ENCODE assay signal across 4 cellular contexts in the genomic region with DNA sequence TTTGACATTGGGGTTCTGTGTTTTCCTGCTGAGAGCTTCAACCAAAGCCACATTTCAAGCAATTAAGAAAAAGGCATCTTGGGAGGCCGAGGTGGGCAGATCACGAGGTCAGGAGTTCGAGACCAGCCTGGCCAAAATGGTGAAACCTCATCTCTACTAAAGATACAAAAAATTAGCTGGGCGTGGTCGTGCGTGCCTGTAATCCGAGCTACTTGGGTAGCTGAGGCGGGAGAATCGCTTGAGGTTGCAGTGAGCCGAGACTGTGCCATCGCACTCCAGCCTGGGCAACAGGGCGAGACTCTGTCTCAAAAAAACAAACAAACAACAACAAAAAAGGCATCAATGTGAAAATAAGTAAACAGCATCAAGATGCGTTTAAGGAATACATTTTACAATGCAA. TPM values are rescaled to one million over a fixed set of nuclear protein-coding genes. Genes with fewer than 3 reads are reported as not detected.
"Had no signal": no experiment of that assay in that cellular context is flagged by ENCODE, and none has a peak within 500 bp of the region (broad histone marks: within the 10 kb centered on the region; RNA-seq: fewer than 3 reads in every experiment).

No MANE protein-coding gene starts in this region.

RNA-seq across cellular contexts. Expression of a gene that starts 13.9 kb away (rescaled TPM):
- total RNA-seq: IMR-90, LHCN-M2, PC-9, SJCRH30 had no signal
- polyA plus RNA-seq: IMR-90 had no signal
